Comparison of ENCODE assay signal across 2 cellular contexts in the genomic region with DNA sequence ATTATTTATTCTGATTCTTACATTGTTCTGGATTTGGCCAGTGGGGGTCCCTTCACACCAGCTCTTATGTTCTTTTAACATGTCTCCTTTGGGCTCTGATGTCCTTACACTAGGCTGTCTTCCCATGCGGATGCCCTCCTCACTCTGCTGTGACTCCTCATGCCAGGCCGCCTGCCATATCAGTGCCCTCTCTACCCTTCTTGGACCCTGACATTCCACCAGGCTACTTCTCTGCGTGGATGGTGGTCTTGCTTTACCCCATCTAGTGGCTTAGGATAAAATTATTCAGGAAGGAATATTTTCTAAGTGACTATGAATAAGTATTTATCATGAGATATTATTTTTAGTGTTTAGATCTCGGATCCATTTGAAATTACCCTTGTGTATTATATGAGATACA.
TF ChIP-seq lines count a peak whose summit lies in the region.

No MANE protein-coding gene starts in this region.

TF ChIP-seq in SK-N-SH, 30 proteins besides CTCF, POLR2A, EP300 and RAD21:
- TF ChIP-seq RXRA (IDR thresholded peaks at IDR 0.05; ENCODE audit: borderline replicate concordance, low read depth) (no peak), JUND (IDR thresholded peaks at IDR 0.05) (no peak), MXI1 (IDR thresholded peaks at IDR 0.05; ENCODE audit: low read depth, low read length) (no peak), NRF1 (IDR thresholded peaks at IDR 0.05; ENCODE audit: low read depth, low read length) (no peak)
- TF ChIP-seq, protein P1, sequence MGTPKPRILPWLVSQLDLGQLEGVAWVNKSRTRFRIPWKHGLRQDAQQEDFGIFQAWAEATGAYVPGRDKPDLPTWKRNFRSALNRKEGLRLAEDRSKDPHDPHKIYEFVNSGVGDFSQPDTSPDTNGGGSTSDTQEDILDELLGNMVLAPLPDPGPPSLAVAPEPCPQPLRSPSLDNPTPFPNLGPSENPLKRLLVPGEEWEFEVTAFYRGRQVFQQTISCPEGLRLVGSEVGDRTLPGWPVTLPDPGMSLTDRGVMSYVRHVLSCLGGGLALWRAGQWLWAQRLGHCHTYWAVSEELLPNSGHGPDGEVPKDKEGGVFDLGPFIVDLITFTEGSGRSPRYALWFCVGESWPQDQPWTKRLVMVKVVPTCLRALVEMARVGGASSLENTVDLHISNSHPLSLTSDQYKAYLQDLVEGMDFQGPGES (IDR thresholded peaks at IDR 0.05; ENCODE audit: low read depth, low read length), result no peak

TF ChIP-seq in SK-N-SH treated with all-trans-retinoic acid at 6 μM for 48 hours, 23 proteins besides CTCF, POLR2A, EP300 and RAD21:
- no peak for TF ChIP-seq ZNF70 (CRISPR knock-in tag; IDR thresholded peaks at IDR 0.05)
- TF ChIP-seq, protein P2, sequence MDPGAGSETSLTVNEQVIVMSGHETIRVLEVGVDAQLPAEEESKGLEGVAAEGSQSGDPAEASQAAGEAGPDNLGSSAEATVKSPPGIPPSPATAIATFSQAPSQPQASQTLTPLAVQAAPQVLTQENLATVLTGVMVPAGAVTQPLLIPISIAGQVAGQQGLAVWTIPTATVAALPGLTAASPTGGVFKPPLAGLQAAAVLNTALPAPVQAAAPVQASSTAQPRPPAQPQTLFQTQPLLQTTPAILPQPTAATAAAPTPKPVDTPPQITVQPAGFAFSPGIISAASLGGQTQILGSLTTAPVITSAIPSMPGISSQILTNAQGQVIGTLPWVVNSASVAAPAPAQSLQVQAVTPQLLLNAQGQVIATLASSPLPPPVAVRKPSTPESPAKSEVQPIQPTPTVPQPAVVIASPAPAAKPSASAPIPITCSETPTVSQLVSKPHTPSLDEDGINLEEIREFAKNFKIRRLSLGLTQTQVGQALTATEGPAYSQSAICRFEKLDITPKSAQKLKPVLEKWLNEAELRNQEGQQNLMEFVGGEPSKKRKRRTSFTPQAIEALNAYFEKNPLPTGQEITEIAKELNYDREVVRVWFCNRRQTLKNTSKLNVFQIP (CRISPR knock-in tag; IDR thresholded peaks at IDR 0.05; ENCODE audit: borderline replicate concordance, low read depth), result no peak
